Comparison of ENCODE assay signal across 20 cellular contexts in genomic region chr3:150075417-150075865, GRCh38.
DNase-seq lines count a peak whose midpoint lies in the region; ATAC-seq and TF ChIP-seq lines count a peak whose summit lies in the region.
"Had no signal": no experiment of that assay in that cellular context is flagged by ENCODE, and none has a peak within 500 bp of the region (broad histone marks: within the 10 kb centered on the region; RNA-seq: fewer than 3 reads in every experiment).

No MANE protein-coding gene starts in this region.

- peaks cover 16% of the 10 kb centered on the region for H3K27me3 Mint-ChIP-seq in neural progenitor cell (ENCODE audit: insufficient read depth, low read depth)
- H3K27me3 Mint-ChIP-seq: CD4-positive, CD25-positive, alpha-beta regulatory T cell had no signal

- TF ChIP-seq EP300 in ovary (IDR thresholded peaks at IDR 0.05), result no peak

- H3K4me3 ChIP-seq in neural progenitor cell (no peak overlapping the region), ovary (no peak overlapping the region), lower lobe of right lung (no peak overlapping the region)
- H3K4me3 ChIP-seq: BLaER1, GM23338 had no signal

- intact Hi-C loops in ovary (cut with DNase I) (no loop called here), lower lobe of right lung (cut with DNase I) (no loop called here)

- no peak for TF ChIP-seq POLR2A in ovary (IDR thresholded peaks at IDR 0.05)

- no peaks in the 10 kb centered on the region for H4K20me1 ChIP-seq in neural progenitor cell (ENCODE audit: low read depth)
- H4K20me1 ChIP-seq: BLaER1 had no signal

- no peaks in the 10 kb centered on the region for H3K9me3 ChIP-seq in neural progenitor cell (ENCODE audit: low read depth)
- peaks cover 0 to 4% of the 10 kb centered on the region in 2 donors for H3K9me3 ChIP-seq in ovary
- H3K9me3 ChIP-seq in lower lobe of right lung, result peaks cover 13% of the 10 kb centered on the region

- H3K36me3 ChIP-seq in neural progenitor cell (no peaks in the 10 kb centered on the region), ovary (no peaks in the 10 kb centered on the region), lower lobe of right lung (no peaks in the 10 kb centered on the region)
- H3K36me3 ChIP-seq: BLaER1 had no signal

- DNase-seq in NCI-H82 (lab: John Stamatoyannopoulos, UW) (peak; percentile 17), NCI-H82 treated with DMSO at 0.1 percent for 48 hours (lab: John Stamatoyannopoulos, UW; ENCODE audit: unreplicated experiment) (no peak), islet precursor cell (peak; percentile 23), neural progenitor cell (ENCODE audit: low spot score) (no peak), ovary (no peak), GDM1 (lab: John Stamatoyannopoulos, UW) (no peak), lower lobe of right lung (no peak)
- DNase-seq: Caco-2; CD4-positive, CD25-positive, alpha-beta regulatory T cell; CD8-positive, alpha-beta T cell; DMS53; DMS79 treated with DMSO at 0.1 percent for 48 hours; H9 had no signal

- no peaks in the 10 kb centered on the region for H3F3A ChIP-seq in neural progenitor cell (ENCODE audit: low read depth)

- peak overlapping the region; percentile 59 for H3K27ac Mint-ChIP-seq in neural progenitor cell
- H3K27ac Mint-ChIP-seq: B cell; CD4-positive, CD25-positive, alpha-beta regulatory T cell; CD8-positive, alpha-beta T cell; GM23338; H9 had no signal

- H2AFZ ChIP-seq in neural progenitor cell (replicated peaks), result no peak overlapping the region
- H2AFZ ChIP-seq: GM23338 had no signal

- no peak for ATAC-seq in HG03571 (IDR thresholded peaks at IDR 0.05; ENCODE audit: unreplicated experiment)
- ATAC-seq in lower lobe of right lung, result no peak
- ATAC-seq: CD8-positive, alpha-beta T cell; GM23338; HCT116 had no signal

- H3K36me3 Mint-ChIP-seq in neural progenitor cell, result no peaks in the 10 kb centered on the region
- H3K36me3 Mint-ChIP-seq: CD4-positive, CD25-positive, alpha-beta regulatory T cell; CD8-positive, alpha-beta T cell had no signal

- no peaks in the 10 kb centered on the region for H3K79me2 ChIP-seq in neural progenitor cell (ENCODE audit: low read depth)

- no peak overlapping the region for H3K9ac ChIP-seq in neural progenitor cell
- H3K9ac ChIP-seq: BLaER1 had no signal

- no peaks in the 10 kb centered on the region for H3K27me3 ChIP-seq in neural progenitor cell
- no peaks in the 10 kb centered on the region for H3K27me3 ChIP-seq in ovary
- peaks cover 6% of the 10 kb centered on the region for H3K27me3 ChIP-seq in lower lobe of right lung (ENCODE audit: low read depth)
- H3K27me3 ChIP-seq: BLaER1 had no signal

- no peak overlapping the region for H3K4me2 ChIP-seq in neural progenitor cell
- H3K4me2 ChIP-seq: BLaER1, GM23338 had no signal

- WGBS in ovary, 3 donors, result 93 to 96% (median 94%) methylated on average over 11 of the region's 11 CpGs

- no peak overlapping the region for H3K4me3 Mint-ChIP-seq in neural progenitor cell
- H3K4me3 Mint-ChIP-seq: B cell; CD4-positive, CD25-positive, alpha-beta regulatory T cell; CD8-positive, alpha-beta T cell; GM23338; H9 had no signal

- H3K4me1 ChIP-seq in neural progenitor cell, result peaks cover 20% of the 10 kb centered on the region
- H3K4me1 ChIP-seq in ovary (ENCODE audit: insufficient read depth), result no peaks in the 10 kb centered on the region
- H3K4me1 ChIP-seq in lower lobe of right lung, result no peaks in the 10 kb centered on the region
- H3K4me1 ChIP-seq: BLaER1, Caco-2 had no signal

- TF ChIP-seq CTCF in neural progenitor cell (IDR thresholded peaks at IDR 0.05) (no peak), ovary (IDR thresholded peaks at IDR 0.05) (no peak), lower lobe of right lung (IDR thresholded peaks at IDR 0.05) (no peak)

- peaks cover 13% of the 10 kb centered on the region for H3K9me3 Mint-ChIP-seq in neural progenitor cell

- peaks cover 64% of the 10 kb centered on the region for H3K4me1 Mint-ChIP-seq in neural progenitor cell
- H3K4me1 Mint-ChIP-seq: CD4-positive, CD25-positive, alpha-beta regulatory T cell had no signal

- H3K27ac ChIP-seq in neural progenitor cell (no peak overlapping the region), ovary (no peak overlapping the region), lower lobe of right lung (no peak overlapping the region)
- H3K27ac ChIP-seq: 22Rv1, BLaER1, C4-2B had no signal

Comparison
In these comparisons a context has a peak if more than half of its experiments do, and no peak if none do; other contexts are left out.
1. DNase-seq: peak in NCI-H82 (single experiment) and islet precursor cell (single experiment); none in NCI-H82 treated with DMSO at 0.1 percent for 48 hours (single experiment), neural progenitor cell (single experiment), ovary (0 of 5), GDM1 (single experiment) and lower lobe of right lung (single experiment).